In the genomic region with DNA sequence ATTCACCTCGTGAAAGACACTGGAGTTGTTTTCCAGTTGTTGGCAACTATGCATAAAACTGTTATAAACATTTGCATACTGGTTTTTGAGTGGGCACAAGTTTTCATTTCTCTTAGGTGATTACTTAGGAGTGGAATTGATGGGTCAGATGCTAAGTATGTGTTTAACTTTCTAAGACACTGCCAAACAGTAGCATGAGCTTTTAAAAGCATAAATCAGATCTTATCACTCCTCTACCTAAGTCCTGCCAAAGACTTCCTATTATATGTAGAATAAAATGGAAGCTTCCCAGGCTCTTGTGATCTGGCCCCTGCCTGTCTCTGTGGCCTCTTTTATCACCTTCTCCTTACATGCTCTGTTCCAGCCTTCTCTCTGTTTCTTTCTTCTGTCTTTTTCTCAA, we compare ENCODE assay signal across 25 cellular contexts.
"Had no signal": no experiment of that assay in that cellular context is flagged by ENCODE, and none has a peak within 500 bp of the region (broad histone marks: within the 10 kb centered on the region; RNA-seq: fewer than 3 reads in every experiment).

No MANE protein-coding gene starts in this region.

- ATAC-seq: activated CD8-positive, alpha-beta T cell treated with anti-CD3 and anti-CD28 coated beads, Interleukin-2, amount 10 ng/mL, durations not matched to agents 7 days and 5 days; T-helper 17 cell; WTC11 had no signal

- H3K4me3 ChIP-seq: adrenal gland, cardiac muscle cell, Peyer's patch, SJSA1 had no signal

- H3K4me3 Mint-ChIP-seq: activated CD8-positive, alpha-beta T cell treated with anti-CD3 and anti-CD28 coated beads, Interleukin-2, amount 10 ng/mL, durations not matched to agents 7 days and 5 days; activated naive CD8-positive, alpha-beta T cell treated with anti-CD3 and anti-CD28 coated beads, Interleukin-2, amount 10 ng/mL, durations not matched to agents 7 days and 5 days; T-helper 17 cell; WTC11 had no signal

- H3K36me3 Mint-ChIP-seq: activated naive CD8-positive, alpha-beta T cell treated with anti-CD3 and anti-CD28 coated beads, Interleukin-2, amount 10 ng/mL, durations not matched to agents 7 days and 5 days; WTC11 had no signal

- H3K36me3 ChIP-seq: adrenal gland, brain microvascular endothelial cell, cardiac muscle cell had no signal

- H3K27me3 Mint-ChIP-seq: T-helper 17 cell had no signal

- H3K4me1 Mint-ChIP-seq: activated naive CD8-positive, alpha-beta T cell treated with anti-CD3 and anti-CD28 coated beads, Interleukin-2, amount 10 ng/mL, durations not matched to agents 7 days and 5 days; T-helper 17 cell had no signal

- H3K9me3 ChIP-seq: adrenal gland, Peyer's patch, SJSA1 had no signal

- DNase-seq: activated CD4-positive, alpha-beta T cell treated with anti-CD3 and anti-CD28 coated beads for 48 hours; activated CD4-positive, alpha-beta T cell treated with anti-CD3 and anti-CD28 coated beads, Interleukin-2, amount 50 U/mL, for 4 hours; activated CD4-positive, CD25-positive, alpha-beta regulatory T cell treated with anti-CD3 and anti-CD28 coated beads, Interleukin-2, amount 50 U/mL, for 72 hours; activated CD8-positive, alpha-beta memory T cell treated with anti-CD3 and anti-CD28 coated beads, Interleukin-2, amount 50 U/mL, for 48 hours; activated CD8-positive, alpha-beta T cell treated with anti-CD3 and anti-CD28 coated beads, Interleukin-2, amount 10 ng/mL, durations not matched to agents 7 days and 5 days; activated naive CD4-positive, alpha-beta T cell treated with anti-CD3 and anti-CD28 coated beads, Interleukin-2, amount 50 U/mL, for 16 hours; activated naive CD8-positive, alpha-beta T cell treated with anti-CD3 and anti-CD28 coated beads, Interleukin-2, amount 10 ng/mL, durations not matched to agents 7 days and 5 days; activated T-cell treated with anti-CD3 and anti-CD28 coated beads, Interleukin-2, amount 50 U/mL, for 1 hour; adrenal gland; brain microvascular endothelial cell; cerebellar nuclear complex; NCI-H146; NCI-H187 treated with DMSO at 0.1 percent for 48 hours; NCI-H2081 treated with DMSO at 0.1 percent for 48 hours; NCI-H2227 treated with DMSO at 0.1 percent for 48 hours; NCI-H446 treated with DMSO at 0.1 percent for 48 hours; NCI-H526; NCI-H82; Peyer's patch; SHP77; T-helper 17 cell; T-helper 9 cell had no signal

- H3K27ac ChIP-seq: adrenal gland, brain microvascular endothelial cell, cardiac muscle cell, SJSA1 had no signal

- H3K9me3 Mint-ChIP-seq: activated naive CD8-positive, alpha-beta T cell treated with anti-CD3 and anti-CD28 coated beads, Interleukin-2, amount 10 ng/mL, durations not matched to agents 7 days and 5 days had no signal

- H3K27me3 ChIP-seq: adrenal gland, brain microvascular endothelial cell, cardiac muscle cell, Peyer's patch, SJSA1 had no signal

- H3K27ac Mint-ChIP-seq: activated CD8-positive, alpha-beta T cell treated with anti-CD3 and anti-CD28 coated beads, Interleukin-2, amount 10 ng/mL, durations not matched to agents 7 days and 5 days; activated naive CD8-positive, alpha-beta T cell treated with anti-CD3 and anti-CD28 coated beads, Interleukin-2, amount 10 ng/mL, durations not matched to agents 7 days and 5 days; T-helper 17 cell; WTC11 had no signal
